28 cellular contexts compared by ENCODE assay signal in the genomic region with DNA sequence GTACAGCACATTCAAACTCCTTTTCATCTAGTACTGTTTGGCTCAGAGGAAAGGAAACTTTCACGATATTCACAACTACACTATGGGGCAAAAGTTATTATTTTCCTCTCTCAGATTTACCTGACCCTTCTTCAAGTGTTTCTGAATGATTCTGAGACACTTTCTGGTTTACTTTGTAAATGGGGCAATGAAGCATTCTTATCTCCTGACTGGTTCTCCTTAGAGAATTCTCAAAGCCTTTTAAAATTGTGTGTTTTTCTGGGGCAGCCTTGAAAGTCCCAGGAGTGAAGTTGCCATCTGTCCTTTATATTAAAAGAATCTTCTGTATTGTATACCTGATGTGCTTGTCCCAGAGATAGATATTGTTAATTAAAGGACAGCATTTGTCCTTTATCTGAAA.
DNase-seq lines count a peak whose midpoint lies in the region; ATAC-seq and TF ChIP-seq lines count a peak whose summit lies in the region.
"Had no signal": no experiment of that assay in that cellular context is flagged by ENCODE, and none has a peak within 500 bp of the region (broad histone marks: within the 10 kb centered on the region; RNA-seq: fewer than 3 reads in every experiment).

No MANE protein-coding gene starts in this region.

- no peak overlapping the region for H3K4me3 Mint-ChIP-seq in osteocyte (ENCODE audit: unreplicated experiment)
- no peak overlapping the region for H3K4me3 Mint-ChIP-seq in type B pancreatic cell
- H3K4me3 Mint-ChIP-seq in natural killer cell treated with Interleukin-12 subunit alpha and Interleukin-12 subunit beta and Interleukin-15 and Interleukin-18, amount 100 ng/mL, for 72 hours: no peak overlapping the region
- H3K4me3 Mint-ChIP-seq: activated CD4-positive, alpha-beta memory T cell treated with anti-CD3 and anti-CD28 coated beads, Interleukin-2, amount 10 ng/mL, durations not matched to agents 7 days and 5 days; activated naive CD4-positive, alpha-beta T cell treated with anti-CD3 and anti-CD28 coated beads for 36 hours; activated T-helper 1 cell treated with anti-CD3 and anti-CD28 coated beads, Interleukin-12 subunit alpha, Interleukin-12 subunit beta, Interleukin-2, Interleukin-4 antibody, amounts not matched to agents 30 ng/mL and 10 ng/mL and 1 ng/mL, durations not matched to agents 14 hours and 24 hours and 36 hours; CD14-positive monocyte had no signal

- no peak overlapping the region for H3K9ac ChIP-seq in HUES48 (ENCODE audit: low read depth, low read length)

- H3K36me3 ChIP-seq in HUES48 (ENCODE audit: control insufficient read depth, insufficient read depth, low read length) (no peaks in the 10 kb centered on the region), right lobe of liver (no peaks in the 10 kb centered on the region)
- H3K36me3 ChIP-seq: adrenal gland, brain microvascular endothelial cell, sigmoid colon, transverse colon had no signal

- DNase-seq in EL: peak; percentile 17
- DNase-seq in dedifferentiated amniotic fluid mesenchymal stem cell (ENCODE audit: extremely low spot score): peak; percentile 26
- no peak for DNase-seq in osteocyte (ENCODE audit: extremely low spot score, unreplicated experiment)
- no peak for DNase-seq in type B pancreatic cell (ENCODE audit: extremely low spot score, unreplicated experiment)
- no peak for DNase-seq in natural killer cell treated with Interleukin-12 subunit alpha and Interleukin-12 subunit beta and Interleukin-15 and Interleukin-18, amount 100 ng/mL, for 72 hours (ENCODE audit: low spot score)
- no peak for DNase-seq in right lobe of liver
- DNase-seq: activated CD4-positive, alpha-beta memory T cell treated with anti-CD3 and anti-CD28 coated beads, Interleukin-2, amount 10 ng/mL, durations not matched to agents 7 days and 5 days; activated CD4-positive, CD25-positive, alpha-beta regulatory T cell treated with anti-CD3 and anti-CD28 coated beads, Interleukin-2, amount 50 U/mL, for 72 hours; activated CD8-positive, alpha-beta memory T cell treated with anti-CD3 and anti-CD28 coated beads, Interleukin-2, amount 50 U/mL, for 4 hours; activated naive CD4-positive, alpha-beta T cell treated with anti-CD3 and anti-CD28 coated beads for 36 hours; adrenal gland; brain microvascular endothelial cell; Caco-2; DMS79; GOT3; NCI-H1092; NCI-H2029; NCI-H524 treated with DMSO at 0.1 percent for 48 hours; PC-9; posterior cingulate gyrus; sigmoid colon; stimulated activated CD4-positive, alpha-beta T cell treated with anti-CD3 and anti-CD28 coated beads, Interleukin-4, amount 100 ng/mL, for 1 hour; T-helper 2 cell; transverse colon had no signal

- H3K4me1 ChIP-seq in HUES48 (ENCODE audit: control insufficient read depth, insufficient read depth, low read length): peaks cover 8% of the 10 kb centered on the region
- no peaks in the 10 kb centered on the region for H3K4me1 ChIP-seq in right lobe of liver
- H3K4me1 ChIP-seq: adrenal gland, Caco-2, sigmoid colon, transverse colon had no signal

- H3K27ac Mint-ChIP-seq in osteocyte (ENCODE audit: unreplicated experiment) (peak overlapping the region; percentile 5), type B pancreatic cell (no peak overlapping the region)
- no peak overlapping the region for H3K27ac Mint-ChIP-seq in natural killer cell treated with Interleukin-12 subunit alpha and Interleukin-12 subunit beta and Interleukin-15 and Interleukin-18, amount 100 ng/mL, for 72 hours
- H3K27ac Mint-ChIP-seq: activated CD4-positive, alpha-beta memory T cell treated with anti-CD3 and anti-CD28 coated beads, Interleukin-2, amount 10 ng/mL, durations not matched to agents 7 days and 5 days; activated naive CD4-positive, alpha-beta T cell treated with anti-CD3 and anti-CD28 coated beads for 36 hours; activated T-helper 1 cell treated with anti-CD3 and anti-CD28 coated beads, Interleukin-12 subunit alpha, Interleukin-12 subunit beta, Interleukin-2, Interleukin-4 antibody, amounts not matched to agents 30 ng/mL and 10 ng/mL and 1 ng/mL, durations not matched to agents 14 hours and 24 hours and 36 hours; CD14-positive monocyte had no signal

- TF ChIP-seq POLR2A in right lobe of liver (IDR thresholded peaks at IDR 0.05): no peak

- ATAC-seq in natural killer cell treated with Interleukin-12 subunit alpha and Interleukin-12 subunit beta and Interleukin-15 and Interleukin-18, amount 100 ng/mL, for 72 hours: no peak
- ATAC-seq in right lobe of liver: no peak

- H3K27ac ChIP-seq in HUES48 (ENCODE audit: low read depth, low read length) (peak overlapping the region; percentile 7), right lobe of liver (no peak overlapping the region)
- H3K27ac ChIP-seq: adrenal gland, brain microvascular endothelial cell, PC-9, sigmoid colon, SK-N-MC, transverse colon had no signal

- H3K4me1 Mint-ChIP-seq in osteocyte (ENCODE audit: unreplicated experiment): peaks cover 11% of the 10 kb centered on the region
- H3K4me1 Mint-ChIP-seq in type B pancreatic cell (ENCODE audit: unreplicated experiment): peaks cover 23% of the 10 kb centered on the region
- H3K4me1 Mint-ChIP-seq in natural killer cell treated with Interleukin-12 subunit alpha and Interleukin-12 subunit beta and Interleukin-15 and Interleukin-18, amount 100 ng/mL, for 72 hours (ENCODE audit: low read depth in 2 of 2): peaks cover 0 to 3% of the 10 kb centered on the region in 2 donors
- H3K4me1 Mint-ChIP-seq: CD14-positive monocyte had no signal

- H3K9me3 ChIP-seq in HUES48 (ENCODE audit: control insufficient read depth, insufficient read depth, low read length) (no peaks in the 10 kb centered on the region), right lobe of liver (no peaks in the 10 kb centered on the region)
- H3K9me3 ChIP-seq: adrenal gland, Caco-2, sigmoid colon, transverse colon had no signal

- H3K27me3 Mint-ChIP-seq in osteocyte (ENCODE audit: unreplicated experiment): no peaks in the 10 kb centered on the region
- H3K27me3 Mint-ChIP-seq in type B pancreatic cell: no peaks in the 10 kb centered on the region
- H3K27me3 Mint-ChIP-seq in natural killer cell treated with Interleukin-12 subunit alpha and Interleukin-12 subunit beta and Interleukin-15 and Interleukin-18, amount 100 ng/mL, for 72 hours: no peaks in the 10 kb centered on the region
- H3K27me3 Mint-ChIP-seq: activated CD4-positive, alpha-beta memory T cell treated with anti-CD3 and anti-CD28 coated beads, Interleukin-2, amount 10 ng/mL, durations not matched to agents 7 days and 5 days had no signal

- H3K27me3 ChIP-seq in HUES48 (ENCODE audit: control insufficient read depth, insufficient read depth, low read length): no peaks in the 10 kb centered on the region
- H3K27me3 ChIP-seq in right lobe of liver: no peaks in the 10 kb centered on the region
- H3K27me3 ChIP-seq: adrenal gland, brain microvascular endothelial cell, sigmoid colon, transverse colon had no signal

- TF ChIP-seq CTCF in osteocyte (IDR thresholded peaks at IDR 0.05): no peak
- TF ChIP-seq CTCF in type B pancreatic cell (conservative IDR thresholded peaks at IDR 0.05): no peak
- TF ChIP-seq CTCF in right lobe of liver (IDR thresholded peaks at IDR 0.05): no peak

- WGBS in right lobe of liver (ENCODE audit: insufficient coverage, low coverage, low lambda C conversion rate, missing lambda C conversion rate): 86% methylated on average over 1 of the region's 1 CpG

- H3K36me3 Mint-ChIP-seq in osteocyte (ENCODE audit: unreplicated experiment): peaks cover 6% of the 10 kb centered on the region
- peaks cover 4% of the 10 kb centered on the region for H3K36me3 Mint-ChIP-seq in type B pancreatic cell
- no peaks in the 10 kb centered on the region for H3K36me3 Mint-ChIP-seq in natural killer cell treated with Interleukin-12 subunit alpha and Interleukin-12 subunit beta and Interleukin-15 and Interleukin-18, amount 100 ng/mL, for 72 hours

- no peaks in the 10 kb centered on the region for H3K9me3 Mint-ChIP-seq in osteocyte (ENCODE audit: unreplicated experiment)
- no peaks in the 10 kb centered on the region for H3K9me3 Mint-ChIP-seq in type B pancreatic cell
- no peaks in the 10 kb centered on the region for H3K9me3 Mint-ChIP-seq in natural killer cell treated with Interleukin-12 subunit alpha and Interleukin-12 subunit beta and Interleukin-15 and Interleukin-18, amount 100 ng/mL, for 72 hours
- H3K9me3 Mint-ChIP-seq: activated CD4-positive, alpha-beta memory T cell treated with anti-CD3 and anti-CD28 coated beads, Interleukin-2, amount 10 ng/mL, durations not matched to agents 7 days and 5 days; activated naive CD4-positive, alpha-beta T cell treated with anti-CD3 and anti-CD28 coated beads for 36 hours; activated T-helper 1 cell treated with anti-CD3 and anti-CD28 coated beads, Interleukin-12 subunit alpha, Interleukin-12 subunit beta, Interleukin-2, Interleukin-4 antibody, amounts not matched to agents 30 ng/mL and 10 ng/mL and 1 ng/mL, durations not matched to agents 14 hours and 24 hours and 36 hours; CD14-positive monocyte had no signal

- H3K4me3 ChIP-seq in HUES48 (ENCODE audit: low read depth, low read length) (no peak overlapping the region), right lobe of liver (no peak overlapping the region)
- H3K4me3 ChIP-seq: adrenal gland, PC-9, sigmoid colon, SK-N-MC, transverse colon had no signal

- intact Hi-C loops in right lobe of liver (cut with DNase I): no loop called here

Comparison
In these comparisons a context has a peak if more than half of its experiments do, and no peak if none do; other contexts are left out.
1. DNase-seq: peak in EL (single experiment) and dedifferentiated amniotic fluid mesenchymal stem cell (single experiment); none in osteocyte (single experiment), type B pancreatic cell (single experiment), natural killer cell treated with Interleukin-12 subunit alpha and Interleukin-12 subunit beta and Interleukin-15 and Interleukin-18, amount 100 ng/mL, for 72 hours (single experiment) and right lobe of liver (0 of 3).